ENCODE assay signal across 12 cellular contexts in the genomic region with DNA sequence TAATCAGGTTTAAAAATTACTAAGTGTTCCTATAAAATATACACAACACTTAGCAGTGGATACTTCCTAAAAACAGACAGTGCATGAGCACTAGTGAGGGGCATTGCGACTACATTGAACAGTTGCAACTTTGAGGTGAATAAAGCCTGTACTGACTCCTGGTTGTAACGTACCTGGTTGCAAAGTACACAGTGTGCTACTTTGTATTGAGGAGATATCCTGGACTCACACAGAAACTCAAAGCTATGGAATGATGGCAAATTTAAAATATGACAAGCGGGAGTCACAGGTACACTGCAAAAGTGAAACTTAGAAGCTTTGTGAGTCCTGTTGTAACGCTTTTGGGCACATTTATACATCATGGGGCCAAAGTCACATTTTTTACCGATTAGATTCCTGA. TPM values are rescaled to one million over a fixed set of nuclear protein-coding genes. Genes with fewer than 3 reads are reported as not detected.
A peak's percentile ranks its signal among the peaks of the same experiment; 100 is the strongest.
DNase-seq lines count a peak whose midpoint lies in the region; ATAC-seq and TF ChIP-seq lines count a peak whose summit lies in the region.
"Had no signal": no experiment of that assay in that cellular context is flagged by ENCODE, and none has a peak within 500 bp of the region (broad histone marks: within the 10 kb centered on the region; RNA-seq: fewer than 3 reads in every experiment).

No MANE protein-coding gene starts in this region.

- H3K9me3 Mint-ChIP-seq in natural killer cell: no peaks in the 10 kb centered on the region
- H3K9me3 Mint-ChIP-seq in natural killer cell treated with Interleukin-12 subunit alpha and Interleukin-12 subunit beta and Interleukin-15 and Interleukin-18, amount 100 ng/mL, for 72 hours: no peaks in the 10 kb centered on the region
- H3K9me3 Mint-ChIP-seq in activated naive CD8-positive, alpha-beta T cell treated with anti-CD3 and anti-CD28 coated beads, Interleukin-2, amount 10 ng/mL, durations not matched to agents 7 days and 5 days: peaks cover 4% of the 10 kb centered on the region
- H3K9me3 Mint-ChIP-seq in CD14-positive monocyte: peaks cover 0 to 10% (median 4%) of the 10 kb centered on the region in 7 donors

- intact Hi-C loops in natural killer cell (cut with micrococcal nuclease) (loop anchor here (1.0 to 5.0 kb wide), 4 partner anchors 41 to 181 kb away; a partner anchor contains a TSS), upper lobe of right lung (cut with DNase I) (no loop called here), CD14-positive monocyte (cut with micrococcal nuclease) (no loop called here)

- H3K27me3 Mint-ChIP-seq in natural killer cell (ENCODE audit: low read depth in 2 of 2) (no peaks in the 10 kb centered on the region), CD14-positive monocyte (ENCODE audit: low read depth in 3 of 3) (peaks cover 0 to 10% (median 2%) of the 10 kb centered on the region in 3 donors)
- no peaks in the 10 kb centered on the region for H3K27me3 Mint-ChIP-seq in natural killer cell treated with Interleukin-12 subunit alpha and Interleukin-12 subunit beta and Interleukin-15 and Interleukin-18, amount 100 ng/mL, for 72 hours
- H3K27me3 Mint-ChIP-seq in activated naive CD8-positive, alpha-beta T cell treated with anti-CD3 and anti-CD28 coated beads, Interleukin-2, amount 10 ng/mL, durations not matched to agents 7 days and 5 days: peaks cover 7% of the 10 kb centered on the region

- no peak for ATAC-seq in natural killer cell
- no peak for ATAC-seq in natural killer cell treated with Interleukin-12 subunit alpha and Interleukin-12 subunit beta and Interleukin-15 and Interleukin-18, amount 100 ng/mL, for 72 hours
- ATAC-seq in activated naive CD8-positive, alpha-beta T cell treated with anti-CD3 and anti-CD28 coated beads, Interleukin-2, amount 10 ng/mL, durations not matched to agents 7 days and 5 days (ENCODE audit: low read depth): no peak
- no peak for ATAC-seq in upper lobe of right lung

- H3K36me3 ChIP-seq in upper lobe of right lung: no peaks in the 10 kb centered on the region

- peaks cover 15% of the 10 kb centered on the region for H3K4me1 ChIP-seq in mononuclear cell (ENCODE audit: insufficient read depth, low read length)
- peaks cover 7% of the 10 kb centered on the region for H3K4me1 ChIP-seq in upper lobe of right lung

- H3K36me3 Mint-ChIP-seq in natural killer cell (no peaks in the 10 kb centered on the region), CD14-positive monocyte (peaks cover 8 to 25% of the 10 kb centered on the region in 2 donors)
- no peaks in the 10 kb centered on the region for H3K36me3 Mint-ChIP-seq in natural killer cell treated with Interleukin-12 subunit alpha and Interleukin-12 subunit beta and Interleukin-15 and Interleukin-18, amount 100 ng/mL, for 72 hours
- peaks cover 8% of the 10 kb centered on the region for H3K36me3 Mint-ChIP-seq in activated naive CD8-positive, alpha-beta T cell treated with anti-CD3 and anti-CD28 coated beads, Interleukin-2, amount 10 ng/mL, durations not matched to agents 7 days and 5 days

- POLR2A ChIA-PET in activated naive CD8-positive, alpha-beta T cell treated with anti-CD3 and anti-CD28 coated beads, Interleukin-2, amount 10 ng/mL, durations not matched to agents 7 days and 5 days (lab: Charles Lee): no interaction called here

- peak overlapping the region; percentile 94 for H3K27ac ChIP-seq in upper lobe of right lung
- H3K27ac ChIP-seq: HL-60 had no signal

- H3K27me3 ChIP-seq in mononuclear cell (ENCODE audit: insufficient read depth, low read length) (no peaks in the 10 kb centered on the region), upper lobe of right lung (no peaks in the 10 kb centered on the region)

- H3K4me3 ChIP-seq in mononuclear cell (ENCODE audit: low read length): peak overlapping the region; percentile 75
- peak overlapping the region; percentile 66 for H3K4me3 ChIP-seq in upper lobe of right lung

- peaks cover 5 to 30% of the 10 kb centered on the region in 2 donors for H3K4me1 Mint-ChIP-seq in natural killer cell
- peaks cover 4 to 5% of the 10 kb centered on the region in 2 donors for H3K4me1 Mint-ChIP-seq in natural killer cell treated with Interleukin-12 subunit alpha and Interleukin-12 subunit beta and Interleukin-15 and Interleukin-18, amount 100 ng/mL, for 72 hours (ENCODE audit: low read depth in 2 of 2)
- H3K4me1 Mint-ChIP-seq in activated naive CD8-positive, alpha-beta T cell treated with anti-CD3 and anti-CD28 coated beads, Interleukin-2, amount 10 ng/mL, durations not matched to agents 7 days and 5 days: peaks cover 7% of the 10 kb centered on the region
- peaks cover 32% of the 10 kb centered on the region for H3K4me1 Mint-ChIP-seq in CD14-positive monocyte

- no peak for TF ChIP-seq CTCF in natural killer cell (IDR thresholded peaks at IDR 0.05)
- no peak for TF ChIP-seq CTCF in upper lobe of right lung (IDR thresholded peaks at IDR 0.05)
- no peak for TF ChIP-seq CTCF in CD14-positive monocyte (IDR thresholded peaks at IDR 0.05)

- no peak for DNase-seq in natural killer cell
- DNase-seq in natural killer cell treated with Interleukin-12 subunit alpha and Interleukin-12 subunit beta and Interleukin-15 and Interleukin-18, amount 100 ng/mL, for 72 hours (ENCODE audit: low spot score): no peak
- no peak for DNase-seq in activated naive CD8-positive, alpha-beta T cell treated with anti-CD3 and anti-CD28 coated beads, Interleukin-2, amount 10 ng/mL, durations not matched to agents 7 days and 5 days
- DNase-seq in upper lobe of right lung: no peak
- DNase-seq in pons (ENCODE audit: low spot score): no peak
- DNase-seq in CD14-positive monocyte (ENCODE audit: low spot score): no peak
- DNase-seq in SW480 (ENCODE audit: low spot score): no peak
- DNase-seq: cortex of kidney, NCI-H82 had no signal

- H3K27ac Mint-ChIP-seq in natural killer cell (peak overlapping the region; percentile 94 to 99), CD14-positive monocyte (peak overlapping the region in 3 of 7 donors; percentile 91 to 96 (median 96))
- H3K27ac Mint-ChIP-seq in natural killer cell treated with Interleukin-12 subunit alpha and Interleukin-12 subunit beta and Interleukin-15 and Interleukin-18, amount 100 ng/mL, for 72 hours: peak overlapping the region in 1 of 2 donors; percentile 93
- H3K27ac Mint-ChIP-seq in activated naive CD8-positive, alpha-beta T cell treated with anti-CD3 and anti-CD28 coated beads, Interleukin-2, amount 10 ng/mL, durations not matched to agents 7 days and 5 days: no peak overlapping the region

- H3K4me3 Mint-ChIP-seq in natural killer cell (peak overlapping the region; percentile 87), CD14-positive monocyte (peak overlapping the region in 1 of 2 donors; percentile 91)
- no peak overlapping the region for H3K4me3 Mint-ChIP-seq in natural killer cell treated with Interleukin-12 subunit alpha and Interleukin-12 subunit beta and Interleukin-15 and Interleukin-18, amount 100 ng/mL, for 72 hours
- H3K4me3 Mint-ChIP-seq in activated naive CD8-positive, alpha-beta T cell treated with anti-CD3 and anti-CD28 coated beads, Interleukin-2, amount 10 ng/mL, durations not matched to agents 7 days and 5 days: peak overlapping the region; percentile 40

- no peaks in the 10 kb centered on the region for H3K9me3 ChIP-seq in mononuclear cell (ENCODE audit: low read depth, low read length)
- H3K9me3 ChIP-seq in upper lobe of right lung: no peaks in the 10 kb centered on the region

RNA-seq across cellular contexts. Expression of a gene that starts 55.6 kb away (rescaled TPM):
- total RNA-seq in natural killer cell (1,000 to 10,000 TPM; 2,088 to 2,855 (median 2,731) TPM), mononuclear cell (1,869 TPM), upper lobe of right lung (1,071 TPM)
- total RNA-seq in natural killer cell treated with Interleukin-12 subunit alpha and Interleukin-12 subunit beta and Interleukin-15 and Interleukin-18, amount 100 ng/mL, for 72 hours: 1,000 to 10,000 TPM; 1,618 to 3,352 TPM
- total RNA-seq in activated naive CD8-positive, alpha-beta T cell treated with anti-CD3 and anti-CD28 coated beads, Interleukin-2, amount 10 ng/mL, durations not matched to agents 7 days and 5 days: 1,000 to 10,000 TPM; 2,013 to 2,035 TPM
- polyA plus RNA-seq in CD14-positive monocyte: 1,000 to 10,000 TPM; 1,518 to 2,788 TPM

RNA-seq across cellular contexts. Expression of a gene that starts 59.1 kb away (rescaled TPM):
- 1 to 10 TPM; 1.6 to 7.7 (median 4.0) TPM for total RNA-seq in natural killer cell
- total RNA-seq in natural killer cell treated with Interleukin-12 subunit alpha and Interleukin-12 subunit beta and Interleukin-15 and Interleukin-18, amount 100 ng/mL, for 72 hours: 1 to 10 TPM; 2.8 to 3.3 TPM
- 1 to 10 TPM; 1.6 to 2.0 TPM for total RNA-seq in activated naive CD8-positive, alpha-beta T cell treated with anti-CD3 and anti-CD28 coated beads, Interleukin-2, amount 10 ng/mL, durations not matched to agents 7 days and 5 days
- 0.63 TPM for total RNA-seq in mononuclear cell
- 1.6 TPM for total RNA-seq in upper lobe of right lung
- under 1 TPM; 0.12 to 0.89 TPM for polyA plus RNA-seq in CD14-positive monocyte
- total RNA-seq: lung microvascular endothelial cell had no signal
